In the genomic region with DNA sequence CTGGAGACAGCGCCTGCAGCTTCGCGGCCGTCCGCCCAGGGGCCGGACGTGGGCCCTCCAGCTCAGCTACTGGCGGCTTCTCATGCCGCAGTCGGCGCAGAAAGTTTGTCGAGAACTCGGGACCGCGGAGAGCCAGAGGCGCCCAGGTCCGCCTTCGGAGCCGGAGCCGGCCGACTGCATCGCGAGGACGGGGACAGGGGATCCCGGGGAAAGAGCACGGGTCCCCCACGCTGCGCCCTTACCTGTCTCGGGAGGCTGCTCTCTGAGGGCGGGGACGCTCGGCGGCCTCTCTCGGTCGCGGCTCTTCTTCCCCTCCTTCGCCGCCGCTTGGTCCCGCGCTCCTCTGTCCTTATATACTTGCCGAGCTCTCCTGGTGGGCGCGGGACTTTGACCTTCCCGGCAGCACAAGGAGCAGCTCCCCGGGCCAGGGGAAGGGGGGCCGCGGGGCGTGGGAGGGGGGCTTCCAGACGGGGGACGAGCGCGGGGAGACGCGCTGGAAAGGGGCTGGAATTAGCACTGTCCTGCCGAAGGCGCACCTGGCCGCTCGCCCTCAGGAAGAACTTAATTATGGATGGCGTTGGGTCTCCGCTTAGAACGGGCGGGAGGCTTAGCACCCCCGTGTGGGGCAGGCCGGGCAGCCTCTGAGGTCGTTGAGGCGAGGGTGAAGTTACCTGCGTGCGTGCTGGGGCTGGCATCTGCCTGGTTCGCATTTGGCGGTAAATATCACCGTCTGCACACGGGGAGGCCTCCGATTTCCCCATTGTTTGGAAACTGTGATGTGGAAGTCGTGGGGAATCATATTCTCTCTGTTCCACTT, we compare ENCODE assay signal across 9 cellular contexts. TPM values are rescaled to one million over a fixed set of nuclear protein-coding genes. Genes with fewer than 3 reads are reported as not detected.
DNase-seq lines count a peak whose midpoint lies in the region; ATAC-seq, FAIRE-seq and TF ChIP-seq lines count a peak whose summit lies in the region.
"Had no signal": no experiment of that assay in that cellular context is flagged by ENCODE, and none has a peak within 500 bp of the region (broad histone marks: within the 10 kb centered on the region; RNA-seq: fewer than 3 reads in every experiment).

A gene (minus strand): TSS at position 325 of the 817 bp plus-strand sequence. CDS start 3,808 bp downstream, outside the sequence.

- no TSS peak for BruUV-seq in HepG2 (replicated peaks; lab: Mats Ljungman, UMichigan)

- POLR2A ChIA-PET in HepG2 (lab: Yijun Ruan, JAX) = no interaction called here

- no peak within 1 kb of the TSS for H3K9ac ChIP-seq in HepG2 (ENCODE audit: insufficient read depth, low read depth, low read length)

- peak; percentile 66 for ATAC-seq in T-helper 17 cell
- ATAC-seq in HepG2 = peak; percentile 78
- ATAC-seq in stimulated activated naive B cell treated with anti-CD40 and anti-IgM and Interleukin-4, amounts not matched to agents 10 μg/mL and 1 μg/mL and 100 μg/mL, for 72 hours (replicated peaks) = peak; percentile 46 to 48

- no peaks in the 10 kb centered on the region for H3K9me3 ChIP-seq in T-helper 17 cell (ENCODE audit: control insufficient read depth, low read length, poor library complexity, severe bottlenecking)
- H3K9me3 ChIP-seq in HepG2 (ENCODE audit: low read length) = no peaks in the 10 kb centered on the region

- H3K4me1 ChIP-seq in HepG2 (ENCODE audit: insufficient read depth, low read length) = peaks cover 14% of the 10 kb centered on the region

- no peaks in the 10 kb centered on the region for H3K79me2 ChIP-seq in HepG2 (ENCODE audit: insufficient read depth, low read length)

- peak within 1 kb of the TSS; percentile 82 for H3K4me3 Mint-ChIP-seq in T-helper 17 cell
- peak within 1 kb of the TSS; percentile 81 to 88 for H3K4me3 Mint-ChIP-seq in stimulated activated naive B cell treated with anti-CD40 and anti-IgM and Interleukin-4, amounts not matched to agents 10 μg/mL and 1 μg/mL and 100 μg/mL, for 72 hours

- CTCF ChIA-PET in HepG2 (lab: Yijun Ruan, JAX; ENCODE audit: low intra/inter-chr PET ratio, low total read pairs) = no interaction called here

- no peak for TF ChIP-seq POLR2A in HepG2 (IDR thresholded peaks at IDR 0.05; ENCODE audit: insufficient read depth in 1 of 2, low read depth in 2 of 2, low read length in 2 of 2)

- H4K20me1 ChIP-seq in HepG2 (ENCODE audit: insufficient read depth, low read length) = no peaks in the 10 kb centered on the region

- TF ChIP-seq EP300 in HepG2 (IDR thresholded peaks at IDR 0.05; ENCODE audit: low read depth in 2 of 2, low read length in 2 of 2) (no peak), HepG2 (CRISPR knock-in tag; IDR thresholded peaks at IDR 0.05; ENCODE audit: borderline replicate concordance) (no peak)

- no peak within 1 kb of the TSS for H3K27ac Mint-ChIP-seq in T-helper 17 cell
- H3K27ac Mint-ChIP-seq in stimulated activated naive B cell treated with anti-CD40 and anti-IgM and Interleukin-4, amounts not matched to agents 10 μg/mL and 1 μg/mL and 100 μg/mL, for 72 hours = peak within 1 kb of the TSS; percentile 20

- H3K27me3 ChIP-seq in HepG2 (ENCODE audit: control insufficient read depth in 1 of 2, insufficient read depth in 2 of 2, low read length in 2 of 2) = peaks cover 10 to 66% of the 10 kb centered on the region in 2 experiments

- H3K4me1 Mint-ChIP-seq in T-helper 17 cell = peaks cover 23% of the 10 kb centered on the region
- H3K4me1 Mint-ChIP-seq in stimulated activated naive B cell treated with anti-CD40 and anti-IgM and Interleukin-4, amounts not matched to agents 10 μg/mL and 1 μg/mL and 100 μg/mL, for 72 hours = peaks cover 38 to 59% of the 10 kb centered on the region in 2 donors

- H3K36me3 Mint-ChIP-seq in T-helper 17 cell (ENCODE audit: low read depth) = peaks cover 2% of the 10 kb centered on the region
- peaks cover 0 to 2% of the 10 kb centered on the region in 2 donors for H3K36me3 Mint-ChIP-seq in stimulated activated naive B cell treated with anti-CD40 and anti-IgM and Interleukin-4, amounts not matched to agents 10 μg/mL and 1 μg/mL and 100 μg/mL, for 72 hours

- peak within 1 kb of the TSS; percentile 74 for H3K4me2 ChIP-seq in HepG2 (ENCODE audit: low read depth, low read length)

- TF ChIP-seq CTCF in choroid plexus epithelial cell (conservative IDR thresholded peaks at IDR 0.05; ENCODE audit: low read depth, low read length) (no peak), HepG2 (CRISPR knock-in tag; IDR thresholded peaks at IDR 0.05) (no peak)

- H3K36me3 ChIP-seq in HepG2 (replicated peaks in 1 of 2; ENCODE audit: control insufficient read depth in 1 of 2, insufficient read depth in 2 of 2, low read length in 2 of 2) = no peaks in the 10 kb centered on the region

- TF ChIP-seq RAD21 in HepG2 (CRISPR knock-in tag; IDR thresholded peaks at IDR 0.05) = 0 out of 2 replicates have a peak, but pooled peaks have one; percentile 17

- no peaks in the 10 kb centered on the region for H3K9me3 Mint-ChIP-seq in stimulated activated naive B cell treated with anti-CD40 and anti-IgM and Interleukin-4, amounts not matched to agents 10 μg/mL and 1 μg/mL and 100 μg/mL, for 72 hours

- peaks cover 57% of the 10 kb centered on the region for H3K27me3 Mint-ChIP-seq in T-helper 17 cell
- peaks cover 27 to 28% of the 10 kb centered on the region in 2 donors for H3K27me3 Mint-ChIP-seq in stimulated activated naive B cell treated with anti-CD40 and anti-IgM and Interleukin-4, amounts not matched to agents 10 μg/mL and 1 μg/mL and 100 μg/mL, for 72 hours

- DNase-seq in NCI-H2107 (lab: John Stamatoyannopoulos, UW) = peak; percentile 26
- DNase-seq in NCI-H2107 treated with DMSO at 0.1 percent for 48 hours (lab: John Stamatoyannopoulos, UW; ENCODE audit: unreplicated experiment) = no peak
- DNase-seq in T-helper 17 cell = no peak
- DNase-seq in choroid plexus epithelial cell (ENCODE audit: low read depth) = peak; percentile 29
- no peak for DNase-seq in HepG2 (ENCODE audit: low spot score)
- peak; percentile 29 for DNase-seq in stimulated activated naive B cell treated with anti-CD40 and anti-IgM and Interleukin-4, amounts not matched to agents 10 μg/mL and 1 μg/mL and 100 μg/mL, for 72 hours
- no peak for DNase-seq in RKO (ENCODE audit: low spot score)
- no peak for DNase-seq in cortex of kidney (lab: John Stamatoyannopoulos, UW)

- no peak for FAIRE-seq in HepG2 (lab: Jason Lieb, UNC)
- FAIRE-seq: G401.6 had no signal

- intact Hi-C loops in HepG2 (cut with micrococcal nuclease; ENCODE audit: unreplicated experiment) = no loop called here

- 5% methylated on average over 31 of the region's 75 CpGs for WGBS in HepG2 (ENCODE audit: low lambda C conversion rate)

- H2AFZ ChIP-seq in HepG2 (ENCODE audit: low read length) = no peak within 1 kb of the TSS

- H3K4me3 ChIP-seq in choroid plexus epithelial cell (ENCODE audit: low read depth, low read length) (peak within 1 kb of the TSS; percentile 39), HepG2 (replicated peaks in 1 of 3; ENCODE audit: insufficient read depth in 1 of 3, low read depth in 2 of 3, low read length in 3 of 3) (peak within 1 kb of the TSS; percentile 31 to 69 (median 39); a peak in 5 of 6 replicates)

- no peak within 1 kb of the TSS for H3K27ac ChIP-seq in HepG2 (ENCODE audit: extremely low read length, insufficient read depth, low read length)

- in situ Hi-C loops in HepG2 (cut with HindIII; ENCODE audit: extremely low pct_ligation_motif_present, low pct_unique_long_range_greater_than_20kb) = no loop called here

TF ChIP-seq in HepG2, 621 proteins besides CTCF, POLR2A, EP300 and RAD21 (continues in another document):
- peak; percentile 50; the same call in 1 of the 2 replicates for TF ChIP-seq MTF2 (CRISPR knock-in tag; IDR thresholded peaks at IDR 0.05; ENCODE audit: borderline replicate concordance)
- TF ChIP-seq, protein P1, sequence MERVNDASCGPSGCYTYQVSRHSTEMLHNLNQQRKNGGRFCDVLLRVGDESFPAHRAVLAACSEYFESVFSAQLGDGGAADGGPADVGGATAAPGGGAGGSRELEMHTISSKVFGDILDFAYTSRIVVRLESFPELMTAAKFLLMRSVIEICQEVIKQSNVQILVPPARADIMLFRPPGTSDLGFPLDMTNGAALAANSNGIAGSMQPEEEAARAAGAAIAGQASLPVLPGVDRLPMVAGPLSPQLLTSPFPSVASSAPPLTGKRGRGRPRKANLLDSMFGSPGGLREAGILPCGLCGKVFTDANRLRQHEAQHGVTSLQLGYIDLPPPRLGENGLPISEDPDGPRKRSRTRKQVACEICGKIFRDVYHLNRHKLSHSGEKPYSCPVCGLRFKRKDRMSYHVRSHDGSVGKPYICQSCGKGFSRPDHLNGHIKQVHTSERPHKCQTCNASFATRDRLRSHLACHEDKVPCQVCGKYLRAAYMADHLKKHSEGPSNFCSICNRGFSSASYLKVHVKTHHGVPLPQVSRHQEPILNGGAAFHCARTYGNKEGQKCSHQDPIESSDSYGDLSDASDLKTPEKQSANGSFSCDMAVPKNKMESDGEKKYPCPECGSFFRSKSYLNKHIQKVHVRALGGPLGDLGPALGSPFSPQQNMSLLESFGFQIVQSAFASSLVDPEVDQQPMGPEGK (CRISPR knock-in tag; IDR thresholded peaks at IDR 0.05) = 0 out of 2 replicates have a peak, but pooled peaks have one; percentile 4

RNA-seq across cellular contexts. Expression of the gene that starts here (rescaled TPM):
- total RNA-seq in T-helper 17 cell (1 to 10 TPM; 2.9 to 5.0 TPM), HepG2 (2016; rRNA removed; fragmentation: Illumina TruSeq; extraction: Trizol) (not detected in 2 replicates)
- not detected in 2 replicates for total RNA-seq in HepG2 (2016; cell fraction: cytosol; rRNA removed; fragmentation: Illumina TruSeq; extraction: Trizol; ENCODE audit: low read depth)
- total RNA-seq in HepG2 (2016; cell fraction: insoluble cytoplasmic fraction; rRNA removed; fragmentation: Illumina TruSeq; extraction: Trizol) = not detected in 2 replicates
- not detected in 2 replicates for total RNA-seq in HepG2 (2016; cell fraction: membrane; rRNA removed; fragmentation: Illumina TruSeq; extraction: Trizol)
- not detected in 2 replicates for total RNA-seq in HepG2 (2016; cell fraction: nucleus; rRNA removed; fragmentation: Illumina TruSeq; extraction: Trizol)
- polyA plus RNA-seq in HepG2 (2011; rRNA removed) = not detected in 2 replicates
- not detected in 2 replicates for polyA plus RNA-seq in HepG2 (2011; cell fraction: cytosol; rRNA removed)
- polyA plus RNA-seq in HepG2 (2011; cell fraction: nucleus; rRNA removed) = not detected in 2 replicates
- not detected in 2 replicates for polyA plus RNA-seq in HepG2 (2012)
- polyA plus RNA-seq in HepG2 (2016; cell fraction: cytosol; fragmentation: Illumina TruSeq; extraction: Trizol; ENCODE audit: low read depth) = not detected in 2 replicates
- not detected in 2 replicates for polyA plus RNA-seq in HepG2 (2016; cell fraction: insoluble cytoplasmic fraction; fragmentation: Illumina TruSeq; extraction: Trizol; ENCODE audit: low read depth)
- polyA plus RNA-seq in HepG2 (2016; cell fraction: membrane; fragmentation: Illumina TruSeq; extraction: Trizol; ENCODE audit: low read depth) = not detected in 2 replicates
- not detected in 2 replicates for polyA plus RNA-seq in HepG2 (2016; cell fraction: nucleus; fragmentation: Illumina TruSeq; extraction: Trizol; ENCODE audit: insufficient read depth, low read depth)
- not detected in 2 replicates for polyA minus RNA-seq in HepG2 (2011; rRNA and poly(A)+ RNA removed; ENCODE audit: low replicate concordance)
- polyA minus RNA-seq in HepG2 (2011; cell fraction: cytosol; rRNA and poly(A)+ RNA removed) = not detected in 2 replicates
- not detected in 2 replicates for polyA minus RNA-seq in HepG2 (2011; cell fraction: nucleus; rRNA and poly(A)+ RNA removed)

Comparison
In these comparisons a context has a peak if more than half of its experiments do, and no peak if none do; other contexts are left out.
1. DNase-seq: peak in NCI-H2107 (single experiment), choroid plexus epithelial cell (single experiment) and stimulated activated naive B cell treated with anti-CD40 and anti-IgM and Interleukin-4, amounts not matched to agents 10 μg/mL and 1 μg/mL and 100 μg/mL, for 72 hours (single experiment); none in NCI-H2107 treated with DMSO at 0.1 percent for 48 hours (single experiment), T-helper 17 cell (0 of 3), HepG2 (single experiment), RKO (single experiment) and cortex of kidney (single experiment).
2. Peak in ATAC-seq, H3K4me3 ChIP-seq and H3K4me2 ChIP-seq in HepG2; RNA of the gene not detected or under 1 TPM.
3. Peak in every context shown above with its lines, with median percentiles within 50 percentile points of each other: ATAC-seq.